ENCODE assay signal across 22 cellular contexts in genomic region chr14:94897092-94897491, GRCh38.
DNase-seq lines count a peak whose midpoint lies in the region; ATAC-seq and TF ChIP-seq lines count a peak whose summit lies in the region.
"Had no signal": no experiment of that assay in that cellular context is flagged by ENCODE, and none has a peak within 500 bp of the region (broad histone marks: within the 10 kb centered on the region; RNA-seq: fewer than 3 reads in every experiment).

No MANE protein-coding gene starts in this region.

- peaks cover 2% of the 10 kb centered on the region for H3K27me3 Mint-ChIP-seq in activated naive CD4-positive, alpha-beta T cell treated with anti-CD3 and anti-CD28 coated beads for 36 hours (ENCODE audit: low read depth)

- in situ Hi-C loops in astrocyte of the cerebellum (cut with HindIII; ENCODE audit: low sequenced_read_pairs), result loop anchor here (5.0 kb wide), 1 partner anchor 60 kb away; no protein-coding TSS in a partner anchor

- no peaks in the 10 kb centered on the region for H3K9me3 Mint-ChIP-seq in activated naive CD4-positive, alpha-beta T cell treated with anti-CD3 and anti-CD28 coated beads for 36 hours
- H3K9me3 Mint-ChIP-seq: activated naive CD4-positive, alpha-beta T cell treated with anti-CD3 and anti-CD28 coated beads, Interleukin-2, amount 50 U/mL, for 24 hours; CD4-positive, alpha-beta T cell; effector memory CD8-positive, alpha-beta T cell; type B pancreatic cell had no signal

- no peak overlapping the region for H3K4me3 ChIP-seq in astrocyte of the cerebellum (ENCODE audit: low read depth, low read length)
- H3K4me3 ChIP-seq: cardiac muscle cell, HAP-1 had no signal

- H3K4me1 Mint-ChIP-seq in activated naive CD4-positive, alpha-beta T cell treated with anti-CD3 and anti-CD28 coated beads for 36 hours (ENCODE audit: low read depth), result no peaks in the 10 kb centered on the region
- H3K4me1 Mint-ChIP-seq: activated naive CD4-positive, alpha-beta T cell treated with anti-CD3 and anti-CD28 coated beads, Interleukin-2, amount 50 U/mL, for 24 hours; memory B cell had no signal

- H3K36me3 Mint-ChIP-seq in activated naive CD4-positive, alpha-beta T cell treated with anti-CD3 and anti-CD28 coated beads for 36 hours (ENCODE audit: low read depth), result no peaks in the 10 kb centered on the region
- H3K36me3 Mint-ChIP-seq: activated naive CD4-positive, alpha-beta T cell treated with anti-CD3 and anti-CD28 coated beads, Interleukin-2, amount 50 U/mL, for 24 hours; memory B cell; type B pancreatic cell had no signal

- peak; percentile 77 for ATAC-seq in Right ventricle myocardium inferior
- no peak for ATAC-seq in HG03442 (IDR thresholded peaks at IDR 0.05; ENCODE audit: unreplicated experiment)
- ATAC-seq in HG02938 (IDR thresholded peaks at IDR 0.05; ENCODE audit: unreplicated experiment), result no peak
- ATAC-seq: effector memory CD8-positive, alpha-beta T cell had no signal

- no peak overlapping the region for H3K4me3 Mint-ChIP-seq in activated naive CD4-positive, alpha-beta T cell treated with anti-CD3 and anti-CD28 coated beads for 36 hours
- H3K4me3 Mint-ChIP-seq: activated naive CD4-positive, alpha-beta T cell treated with anti-CD3 and anti-CD28 coated beads, Interleukin-2, amount 50 U/mL, for 24 hours; CD4-positive, alpha-beta T cell; effector memory CD8-positive, alpha-beta T cell; memory B cell; type B pancreatic cell had no signal

- intact Hi-C loops in Right ventricle myocardium inferior (cut with DNase I) (no loop called here), cardiac septum (cut with DNase I) (no loop called here)
- intact Hi-C loops in activated naive CD4-positive, alpha-beta T cell treated with anti-CD3 and anti-CD28 coated beads for 36 hours (cut with micrococcal nuclease), result no loop called here

- no peak for TF ChIP-seq CTCF in astrocyte of the cerebellum (IDR thresholded peaks at IDR 0.05; ENCODE audit: low read depth, low read length, missing control alignments)

- CTCF ChIA-PET in activated naive CD4-positive, alpha-beta T cell treated with anti-CD3 and anti-CD28 coated beads for 36 hours (lab: Charles Lee), result no interaction called here

- no peak overlapping the region for H3K27ac Mint-ChIP-seq in activated naive CD4-positive, alpha-beta T cell treated with anti-CD3 and anti-CD28 coated beads for 36 hours
- H3K27ac Mint-ChIP-seq: activated naive CD4-positive, alpha-beta T cell treated with anti-CD3 and anti-CD28 coated beads, Interleukin-2, amount 50 U/mL, for 24 hours; CD4-positive, alpha-beta T cell; effector memory CD8-positive, alpha-beta T cell; memory B cell; type B pancreatic cell had no signal

- no peak for DNase-seq in Right ventricle myocardium inferior (ENCODE audit: missing footprints)
- DNase-seq in cardiac septum (ENCODE audit: low spot score), result no peak
- DNase-seq in astrocyte of the cerebellum (ENCODE audit: low read depth), result peak; percentile 4
- DNase-seq in hepatic stellate cell (ENCODE audit: low spot score), result peak; percentile 61
- peak; percentile 83 for DNase-seq in stromal cell of bone marrow (ENCODE audit: low read depth)
- no peak for DNase-seq in activated naive CD4-positive, alpha-beta T cell treated with anti-CD3 and anti-CD28 coated beads for 36 hours
- DNase-seq: activated CD4-positive, alpha-beta T cell treated with anti-CD3 and anti-CD28 coated beads for 4 hours; CD4-positive, alpha-beta T cell; DND-41; effector memory CD8-positive, alpha-beta T cell; NCI-H1092 treated with DMSO at 0.1 percent for 48 hours; NCI-H2171 treated with DMSO at 0.1 percent for 48 hours; NK-92 treated with Interleukin-12 subunit alpha and Interleukin-12 subunit beta, amount 100 ng/mL, for 24 hours; SHP77; small intestine had no signal

Comparison
In these comparisons a context has a peak if more than half of its experiments do, and no peak if none do; other contexts are left out.
1. DNase-seq: peak in astrocyte of the cerebellum (single experiment), hepatic stellate cell (single experiment) and stromal cell of bone marrow (single experiment); none in Right ventricle myocardium inferior (single experiment), cardiac septum (single experiment) and activated naive CD4-positive, alpha-beta T cell treated with anti-CD3 and anti-CD28 coated beads for 36 hours (single experiment).